In the genomic region with DNA sequence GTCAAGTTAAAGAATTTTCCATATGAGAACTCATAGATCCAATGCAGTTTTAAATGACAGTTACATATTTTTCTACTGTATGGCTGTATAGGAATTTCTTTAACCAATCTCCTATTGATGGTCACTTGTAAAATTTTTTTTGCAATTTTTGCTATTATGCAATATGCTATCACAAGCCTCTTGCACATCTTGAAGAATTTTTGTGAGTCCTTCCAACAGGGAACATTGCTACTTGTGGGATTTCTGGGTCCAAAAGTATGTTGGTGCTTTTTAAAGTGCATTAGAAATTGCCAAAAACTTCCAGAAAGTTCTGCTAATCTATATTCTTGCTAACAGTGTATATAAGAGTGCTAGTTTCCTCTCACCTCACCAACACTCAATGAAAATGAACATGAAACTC, we compare ENCODE assay signal across 31 cellular contexts.
"Had no signal": no experiment of that assay in that cellular context is flagged by ENCODE, and none has a peak within 500 bp of the region (broad histone marks: within the 10 kb centered on the region; RNA-seq: fewer than 3 reads in every experiment).

No MANE protein-coding gene starts in this region.

- H3K4me1 ChIP-seq: Peyer's patch had no signal

- H3K4me2 ChIP-seq: SK-N-SH had no signal

- H3K4me3 ChIP-seq: ascending aorta, cardiac muscle cell, Peyer's patch, SJSA1 had no signal

- H3K27me3 ChIP-seq: ascending aorta, Peyer's patch, SJSA1 had no signal

- H3K9me3 ChIP-seq: ascending aorta, Peyer's patch, SJSA1, SK-N-SH had no signal

- ATAC-seq: activated CD8-positive, alpha-beta T cell treated with anti-CD3 and anti-CD28 coated beads for 36 hours; activated T-cell treated with anti-CD3 and anti-CD28 coated beads, Interleukin-2, amount 50 U/mL, for 72 hours; activated T-helper 17 cell treated with anti-CD3 and anti-CD28 coated beads, Interleukin-2, amount 50 U/mL, for 72 hours; PC-3 had no signal

- H3K27ac ChIP-seq: cardiac muscle cell, Peyer's patch, SJSA1 had no signal

- H3K9ac ChIP-seq: SK-N-SH had no signal

- DNase-seq: activated CD4-positive, alpha-beta T cell treated with anti-CD3 and anti-CD28 coated beads, Interleukin-2, amount 10 ng/mL, durations not matched to agents 24 days and 14 days; activated CD4-positive, alpha-beta T cell treated with anti-CD3 and anti-CD28 coated beads, Interleukin-2, amount 50 U/mL, for 4 hours; activated CD8-positive, alpha-beta T cell treated with anti-CD3 and anti-CD28 coated beads for 36 hours; activated effector memory CD4-positive, alpha-beta T cell treated with anti-CD3 and anti-CD28 coated beads, Interleukin-2, amount 50 U/mL, for 16 hours; activated naive CD4-positive, alpha-beta T cell; activated naive CD4-positive, alpha-beta T cell treated with anti-CD3 and anti-CD28 coated beads, Interleukin-2, amount 50 U/mL, for 16 hours; activated naive CD8-positive, alpha-beta T cell treated with anti-CD3 and anti-CD28 coated beads for 36 hours; activated T-cell treated with anti-CD3 and anti-CD28 coated beads, Interleukin-2, amount 50 U/mL, for 1 hour; activated T-cell treated with anti-CD3 and anti-CD28 coated beads, Interleukin-2, amount 50 U/mL, for 72 hours; amygdala; Kasumi-1; MM.1S; MV-4-11; NCI-H1092; NCI-H1436 treated with DMSO at 0.1 percent for 48 hours; NCI-H1694 treated with DMSO at 0.1 percent for 48 hours; NCI-H2029; NCI-H2171; NCI-H510A; NCI-H526; NCI-H748 treated with DMSO at 0.1 percent for 48 hours; NK-92 treated with Interleukin-12 subunit alpha and Interleukin-12 subunit beta, amount 100 ng/mL, for 24 hours; PC-3; Peyer's patch; RPMI8226; SHP77 treated with DMSO at 0.1 percent for 48 hours; SK-N-SH had no signal

- H3K36me3 ChIP-seq: cardiac muscle cell, Peyer's patch, SJSA1 had no signal
